In the genomic region with DNA sequence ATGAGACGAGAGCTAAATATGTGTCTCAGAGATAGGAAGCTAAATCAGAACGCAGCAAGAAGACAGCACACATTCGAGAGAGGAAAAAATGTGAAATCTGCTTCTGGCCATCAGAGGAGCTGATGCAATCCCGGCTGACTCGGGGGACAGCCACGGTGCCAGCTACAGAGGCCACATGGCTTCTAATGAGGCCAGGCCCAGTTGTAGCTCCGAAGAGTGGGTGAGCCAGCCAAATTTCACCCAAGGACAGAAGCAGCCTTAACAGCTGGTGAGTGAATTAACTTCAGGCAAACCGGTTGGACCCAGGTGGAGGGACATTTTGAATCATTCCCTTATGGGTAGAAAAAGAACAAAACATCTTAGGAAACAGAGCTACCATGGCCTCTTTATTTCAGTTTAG, we compare ENCODE assay signal across 7 cellular contexts.
A peak's percentile ranks its signal among the peaks of the same experiment; 100 is the strongest.
DNase-seq lines count a peak whose midpoint lies in the region; ATAC-seq lines count a peak whose summit lies in the region.

No MANE protein-coding gene starts in this region.

- H2BK5ac ChIP-seq in trophoblast cell (ENCODE audit: low read depth, low read length, poor library complexity): no peak overlapping the region

- DNase-seq in DMS 273 treated with DMSO at 0.1 percent for 48 hours (lab: John Stamatoyannopoulos, UW): peak; percentile 43
- peak; percentile 75 for DNase-seq in NCI-H446 treated with DMSO at 0.1 percent for 48 hours (lab: John Stamatoyannopoulos, UW)
- no peak for DNase-seq in effector memory CD8-positive, alpha-beta T cell
- DNase-seq in trophoblast cell: no peak
- DNase-seq in activated effector memory CD4-positive, alpha-beta T cell treated with anti-CD3 and anti-CD28 coated beads, Interleukin-2, amount 50 U/mL, for 16 hours: no peak
- no peak for DNase-seq in stimulated activated CD8-positive, alpha-beta memory T cell treated with anti-CD3 and anti-CD28 coated beads, Interleukin-4, amount 100 ng/mL, for 48 hours

- H3K36me3 ChIP-seq in trophoblast cell (ENCODE audit: control insufficient read depth in 1 of 2, insufficient read depth in 2 of 2, low read length in 2 of 2): no peaks in the 10 kb centered on the region

- H3K27ac Mint-ChIP-seq in effector memory CD8-positive, alpha-beta T cell: peak overlapping the region; percentile 69 to 74

- no peak overlapping the region for H3K4me2 ChIP-seq in trophoblast cell (ENCODE audit: low read length)

- no peaks in the 10 kb centered on the region for H3K79me1 ChIP-seq in trophoblast cell (ENCODE audit: low read length)

- no peaks in the 10 kb centered on the region for H3K27me3 ChIP-seq in trophoblast cell (ENCODE audit: insufficient read depth, low read length)

- no peaks in the 10 kb centered on the region for H3K4me1 ChIP-seq in trophoblast cell (ENCODE audit: control insufficient read depth in 1 of 2, insufficient read depth in 2 of 2, low read length in 2 of 2)

- ATAC-seq in effector memory CD8-positive, alpha-beta T cell (replicated peaks): no peak
- no peak for ATAC-seq in GM21526 (IDR thresholded peaks at IDR 0.05; ENCODE audit: low FRiP score, unreplicated experiment)

- no peaks in the 10 kb centered on the region for H3K9me3 ChIP-seq in trophoblast cell (ENCODE audit: insufficient read depth, low read depth, low read length)

- H3K27me3 Mint-ChIP-seq in effector memory CD8-positive, alpha-beta T cell: no peaks in the 10 kb centered on the region

- H3K27ac ChIP-seq in trophoblast cell (ENCODE audit: low read depth, low read length): no peak overlapping the region

- WGBS in trophoblast cell (ENCODE audit: extremely low coverage, insufficient coverage, insufficient read length): no CpG with 5 or more reads among the region's 8 CpGs

- H3K36me3 Mint-ChIP-seq in effector memory CD8-positive, alpha-beta T cell (ENCODE audit: insufficient read depth): no peaks in the 10 kb centered on the region

- no peak overlapping the region for H3K14ac ChIP-seq in trophoblast cell (ENCODE audit: low read length)

- H3K4ac ChIP-seq in trophoblast cell (ENCODE audit: low read depth, low read length): no peak overlapping the region

- H2BK12ac ChIP-seq in trophoblast cell (ENCODE audit: low read length): no peak overlapping the region

- H3K4me3 Mint-ChIP-seq in effector memory CD8-positive, alpha-beta T cell: peak overlapping the region in 1 of 2 donors; percentile 46

- no peak overlapping the region for H3K18ac ChIP-seq in trophoblast cell (ENCODE audit: low read length)

- H4K91ac ChIP-seq in trophoblast cell (ENCODE audit: low read depth, low read length): no peak overlapping the region

- H2AFZ ChIP-seq in trophoblast cell (ENCODE audit: insufficient read depth, low read length, poor library complexity): peak overlapping the region; percentile 32

- H2AK5ac ChIP-seq in trophoblast cell (ENCODE audit: low read length): no peak overlapping the region

- no peak overlapping the region for H3K9ac ChIP-seq in trophoblast cell (ENCODE audit: low read length)

- no peak overlapping the region for H2BK120ac ChIP-seq in trophoblast cell (ENCODE audit: insufficient read depth, low read length, poor library complexity)

- H3K4me1 Mint-ChIP-seq in effector memory CD8-positive, alpha-beta T cell (ENCODE audit: low read depth in 2 of 2): peaks cover 18 to 22% of the 10 kb centered on the region in 2 donors

- no peaks in the 10 kb centered on the region for H3K9me3 Mint-ChIP-seq in effector memory CD8-positive, alpha-beta T cell

- H4K12ac ChIP-seq in trophoblast cell (ENCODE audit: low read depth, low read length): no peak overlapping the region

- no peaks in the 10 kb centered on the region for H3K79me2 ChIP-seq in trophoblast cell (ENCODE audit: control insufficient read depth, insufficient read depth, low read length, poor library complexity)

- no peak overlapping the region for H3K23ac ChIP-seq in trophoblast cell (ENCODE audit: low read length)

- no peak overlapping the region for H3K4me3 ChIP-seq in trophoblast cell (ENCODE audit: low read depth, low read length)

- H4K8ac ChIP-seq in trophoblast cell (ENCODE audit: low read depth, low read length): no peak overlapping the region

Comparison
In these comparisons a context has a peak if more than half of its experiments do, and no peak if none do; other contexts are left out.
1. DNase-seq: peak in DMS 273 treated with DMSO at 0.1 percent for 48 hours (single experiment) and NCI-H446 treated with DMSO at 0.1 percent for 48 hours (single experiment); none in effector memory CD8-positive, alpha-beta T cell (0 of 3), trophoblast cell (0 of 2), activated effector memory CD4-positive, alpha-beta T cell treated with anti-CD3 and anti-CD28 coated beads, Interleukin-2, amount 50 U/mL, for 16 hours (single experiment) and stimulated activated CD8-positive, alpha-beta memory T cell treated with anti-CD3 and anti-CD28 coated beads, Interleukin-4, amount 100 ng/mL, for 48 hours (single experiment).